Comparison of ENCODE assay signal across 2 cellular contexts in genomic region chr20:45416917-45417316, GRCh38.
TF ChIP-seq lines count a peak whose summit lies in the region.

No MANE protein-coding gene starts in this region.

TF ChIP-seq in A549, 52 proteins besides CTCF, POLR2A, EP300 and RAD21:
- TF ChIP-seq FOSB (CRISPR knock-in tag; IDR thresholded peaks at IDR 0.05) (no peak), CHD2 (IDR thresholded peaks at IDR 0.05; ENCODE audit: low read length, partially characterized antibody) (no peak), FOXS1 (CRISPR knock-in tag; IDR thresholded peaks at IDR 0.05) (no peak), MYC (IDR thresholded peaks at IDR 0.05; ENCODE audit: borderline replicate concordance, low read length) (no peak), KDM5A (IDR thresholded peaks at IDR 0.05) (no peak), GATA3 (IDR thresholded peaks at IDR 0.05; ENCODE audit: borderline replicate concordance) (no peak), RCOR1 (IDR thresholded peaks at IDR 0.05; ENCODE audit: low read depth, low read length) (no peak), USF2 (IDR thresholded peaks at IDR 0.05) (no peak), ZNF302 (CRISPR knock-in tag; IDR thresholded peaks at IDR 0.05) (no peak), FOSL2 (IDR thresholded peaks at IDR 0.05) (no peak), FOSL2 (CRISPR knock-in tag; IDR thresholded peaks at IDR 0.05) (no peak), TFCP2L1 (CRISPR knock-in tag; IDR thresholded peaks at IDR 0.05) (no peak), SREBF2 (IDR thresholded peaks at IDR 0.05) (no peak), E2F6 (IDR thresholded peaks at IDR 0.05; ENCODE audit: borderline replicate concordance, low read depth) (no peak), CBX8 (IDR thresholded peaks at IDR 0.05) (no peak)

TF ChIP-seq in GM12878, 131 proteins besides CTCF, POLR2A, EP300 and RAD21:
- TF ChIP-seq ZBED1 (IDR thresholded peaks at IDR 0.05; ENCODE audit: borderline replicate concordance) (no peak), GABPA (IDR thresholded peaks at IDR 0.05; ENCODE audit: low read depth) (no peak), RAD51 (IDR thresholded peaks at IDR 0.05) (no peak), LARP7 (IDR thresholded peaks at IDR 0.05) (no peak), REST (IDR thresholded peaks at IDR 0.05; ENCODE audit: low read depth, low read length) (no peak)
